22 cellular contexts compared by ENCODE assay signal in genomic region chr6:29790626-29791025, GRCh38. TPM values are rescaled to one million over a fixed set of nuclear protein-coding genes. Genes with fewer than 3 reads are reported as not detected.
A peak's percentile ranks its signal among the peaks of the same experiment; 100 is the strongest.
DNase-seq lines count a peak whose midpoint lies in the region; ATAC-seq and TF ChIP-seq lines count a peak whose summit lies in the region.
"Had no signal": no experiment of that assay in that cellular context is flagged by ENCODE, and none has a peak within 500 bp of the region (broad histone marks: within the 10 kb centered on the region; RNA-seq: fewer than 3 reads in every experiment).

No MANE protein-coding gene starts in this region.

- no peak overlapping the region for H3K27ac Mint-ChIP-seq in CD4-positive, alpha-beta T cell
- H3K27ac Mint-ChIP-seq in effector memory CD8-positive, alpha-beta T cell: no peak overlapping the region
- peak overlapping the region; percentile 74 for H3K27ac Mint-ChIP-seq in mesothelial cell of epicardium
- no peak overlapping the region for H3K27ac Mint-ChIP-seq in activated CD4-positive, alpha-beta T cell treated with anti-CD3 and anti-CD28 coated beads, Interleukin-2, amount 10 ng/mL, durations not matched to agents 7 days and 5 days
- H3K27ac Mint-ChIP-seq: T-helper 2 cell treated with Interferon-gamma antibody and Interleukin-4, amounts not matched to agents 5 μg/mL and 100 μg/mL, for 36 hours had no signal

- no peaks in the 10 kb centered on the region for H3K9me3 ChIP-seq in CD4-positive, alpha-beta T cell (ENCODE audit: control insufficient read depth, low read length)
- H3K9me3 ChIP-seq: neutrophil had no signal

- TF ChIP-seq CTCF in CD4-positive, alpha-beta T cell (IDR thresholded peaks at IDR 0.05): no peak
- no peak for TF ChIP-seq CTCF in mesothelial cell of epicardium (IDR thresholded peaks at IDR 0.05; ENCODE audit: unreplicated experiment)

- CTCF ChIA-PET in CD4-positive, alpha-beta T cell (lab: Charles Lee): interaction anchor here (1.3 kb wide), 1 partner anchor 137 kb away, joined by 3 read pairs; no protein-coding TSS in a partner anchor
- CTCF ChIA-PET in activated CD4-positive, alpha-beta T cell treated with anti-CD3 and anti-CD28 coated beads, Interleukin-2, amount 10 ng/mL, durations not matched to agents 7 days and 5 days (lab: Charles Lee): interaction anchor here (0.8 kb wide), 1 partner anchor 15 kb away, joined by 3 read pairs; no protein-coding TSS in a partner anchor

- peaks cover 50% of the 10 kb centered on the region for H3K27me3 Mint-ChIP-seq in CD4-positive, alpha-beta T cell
- H3K27me3 Mint-ChIP-seq in effector memory CD8-positive, alpha-beta T cell: peaks cover 49 to 50% of the 10 kb centered on the region in 2 donors
- peaks cover 85% of the 10 kb centered on the region for H3K27me3 Mint-ChIP-seq in mesothelial cell of epicardium (ENCODE audit: low read depth)
- H3K27me3 Mint-ChIP-seq in activated CD4-positive, alpha-beta T cell treated with anti-CD3 and anti-CD28 coated beads, Interleukin-2, amount 10 ng/mL, durations not matched to agents 7 days and 5 days: peaks cover 65% of the 10 kb centered on the region

- intact Hi-C loops in CD4-positive, alpha-beta T cell (cut with DNase I, micrococcal nuclease): no loop called here

- H3K27ac ChIP-seq in CD4-positive, alpha-beta T cell (ENCODE audit: low read depth, low read length): no peak overlapping the region
- H3K27ac ChIP-seq: coronary artery, neutrophil had no signal

- POLR2A ChIA-PET in CD4-positive, alpha-beta T cell (lab: Charles Lee): interaction anchor here (1.1 kb wide), 2 partner anchors 150 to 151 kb away, joined by 3 to 19 read pairs; partner anchors contain the start of gene HLA-A
- POLR2A ChIA-PET in activated CD4-positive, alpha-beta T cell treated with anti-CD3 and anti-CD28 coated beads, Interleukin-2, amount 10 ng/mL, durations not matched to agents 7 days and 5 days (lab: Charles Lee): no interaction called here

- H3K27me3 ChIP-seq in CD4-positive, alpha-beta T cell (ENCODE audit: control insufficient read depth, insufficient read depth, low read length): peaks cover 7% of the 10 kb centered on the region

- DNase-seq in CD4-positive, alpha-beta T cell: no peak
- peak; percentile 76 for DNase-seq in LoVo (ENCODE audit: low spot score)
- DNase-seq in effector memory CD8-positive, alpha-beta T cell: no peak
- DNase-seq in mesothelial cell of epicardium (ENCODE audit: low spot score in 2 of 2, unreplicated experiment in 2 of 2): no peak
- no peak for DNase-seq in stimulated activated CD4-positive, alpha-beta T cell treated with anti-CD3 and anti-CD28 coated beads, Interleukin-2, amount 100 ng/mL, for 48 hours
- no peak for DNase-seq in activated CD4-positive, alpha-beta T cell treated with anti-CD3 and anti-CD28 coated beads, Interleukin-2, amount 10 ng/mL, durations not matched to agents 7 days and 5 days
- DNase-seq in NOMO-1 treated with dmso at 0.1 percent for 144 hours (lab: John Stamatoyannopoulos, UW; ENCODE audit: unreplicated experiment): no peak
- no peak for DNase-seq in putamen (ENCODE audit: low spot score)
- DNase-seq: ACHN; activated effector memory CD4-positive, alpha-beta T cell treated with Interleukin-2 at 50 U/mL for 16 hours; aorta; mesendoderm; MM.1S; NCI-H1930; SIG-M5; stimulated activated CD4-positive, alpha-beta T cell treated with anti-CD3 and anti-CD28 coated beads, Interleukin-2, amount 100 ng/mL, for 24 hours had no signal

- peaks cover 6% of the 10 kb centered on the region for H3K9me3 Mint-ChIP-seq in CD4-positive, alpha-beta T cell
- H3K9me3 Mint-ChIP-seq in effector memory CD8-positive, alpha-beta T cell: no peaks in the 10 kb centered on the region
- H3K9me3 Mint-ChIP-seq in mesothelial cell of epicardium: no peaks in the 10 kb centered on the region
- H3K9me3 Mint-ChIP-seq in activated CD4-positive, alpha-beta T cell treated with anti-CD3 and anti-CD28 coated beads, Interleukin-2, amount 10 ng/mL, durations not matched to agents 7 days and 5 days: peaks cover 10% of the 10 kb centered on the region

- no peak for ATAC-seq in CD4-positive, alpha-beta T cell (ENCODE audit: poor library complexity)
- ATAC-seq in effector memory CD8-positive, alpha-beta T cell (replicated peaks): no peak
- ATAC-seq: activated CD4-positive, CD25-positive, alpha-beta regulatory T cell treated with anti-CD3 and anti-CD28 coated beads, Interleukin-2, amount 50 U/mL, for 24 hours; sciatic nerve had no signal

- peak overlapping the region; percentile 27 for H3K4me3 Mint-ChIP-seq in CD4-positive, alpha-beta T cell
- peak overlapping the region; percentile 14 to 28 for H3K4me3 Mint-ChIP-seq in effector memory CD8-positive, alpha-beta T cell
- H3K4me3 Mint-ChIP-seq in mesothelial cell of epicardium: peak overlapping the region; percentile 26
- H3K4me3 Mint-ChIP-seq in activated CD4-positive, alpha-beta T cell treated with anti-CD3 and anti-CD28 coated beads, Interleukin-2, amount 10 ng/mL, durations not matched to agents 7 days and 5 days: no peak overlapping the region

- H3K36me3 Mint-ChIP-seq in CD4-positive, alpha-beta T cell (ENCODE audit: low read depth): peaks cover 6% of the 10 kb centered on the region
- H3K36me3 Mint-ChIP-seq in effector memory CD8-positive, alpha-beta T cell (ENCODE audit: insufficient read depth): no peaks in the 10 kb centered on the region
- no peaks in the 10 kb centered on the region for H3K36me3 Mint-ChIP-seq in mesothelial cell of epicardium
- no peaks in the 10 kb centered on the region for H3K36me3 Mint-ChIP-seq in activated CD4-positive, alpha-beta T cell treated with anti-CD3 and anti-CD28 coated beads, Interleukin-2, amount 10 ng/mL, durations not matched to agents 7 days and 5 days (ENCODE audit: low read depth)

- H3K4me1 Mint-ChIP-seq in CD4-positive, alpha-beta T cell (ENCODE audit: low read depth): peaks cover 27% of the 10 kb centered on the region
- H3K4me1 Mint-ChIP-seq in effector memory CD8-positive, alpha-beta T cell (ENCODE audit: low read depth in 2 of 2): peaks cover 6 to 13% of the 10 kb centered on the region in 2 donors
- H3K4me1 Mint-ChIP-seq in mesothelial cell of epicardium: peaks cover 10% of the 10 kb centered on the region
- peaks cover 17% of the 10 kb centered on the region for H3K4me1 Mint-ChIP-seq in activated CD4-positive, alpha-beta T cell treated with anti-CD3 and anti-CD28 coated beads, Interleukin-2, amount 10 ng/mL, durations not matched to agents 7 days and 5 days

RNA-seq across cellular contexts. Expression of gene HLA-G, which starts 37.0 kb away (rescaled TPM):
- 1 to 10 TPM; 2.7 to 2.9 TPM for total RNA-seq in CD4-positive, alpha-beta T cell
- total RNA-seq in mesothelial cell of epicardium: 0.29 to 0.70 TPM (median 0.56 TPM) in 3 replicates
- total RNA-seq in activated CD4-positive, alpha-beta T cell treated with anti-CD3 and anti-CD28 coated beads, Interleukin-2, amount 10 ng/mL, durations not matched to agents 7 days and 5 days: 1 to 10 TPM; 1.3 TPM
- total RNA-seq: NCI-H460 had no signal
